ENCODE assay signal across 8 cellular contexts in the genomic region with DNA sequence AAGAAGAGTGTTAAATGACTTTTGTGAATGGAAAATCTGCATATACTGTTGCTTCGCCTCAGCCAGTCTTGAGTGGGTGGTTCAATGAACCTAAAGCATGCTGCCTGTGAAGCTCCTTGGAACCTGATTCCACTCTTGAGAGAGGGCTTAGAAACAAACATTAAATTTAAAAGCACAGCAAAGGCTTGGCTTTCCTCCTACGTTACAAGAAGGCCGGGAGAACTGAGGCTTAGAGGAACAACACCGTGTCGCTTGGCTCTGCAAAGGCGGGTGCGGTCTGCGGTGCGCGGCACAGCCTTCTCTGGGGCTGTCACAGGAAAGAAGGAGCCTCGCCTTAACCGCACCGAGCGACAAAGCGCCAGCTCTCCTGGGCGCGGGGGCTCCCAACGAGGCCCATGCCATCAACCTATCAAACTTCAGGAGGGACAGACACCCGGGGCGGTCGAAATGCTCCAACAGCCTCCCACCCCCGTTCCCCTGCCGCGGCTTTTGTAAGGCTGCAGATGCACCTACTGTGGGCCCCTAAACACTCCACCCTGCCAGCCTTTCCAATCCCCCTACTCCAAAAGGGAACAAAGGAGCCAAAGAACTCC. TPM values are rescaled to one million over a fixed set of nuclear protein-coding genes. Genes with fewer than 3 reads are reported as not detected.
DNase-seq lines count a peak whose midpoint lies in the region; ATAC-seq lines count a peak whose summit lies in the region.

No MANE protein-coding gene starts in this region.

- no peaks in the 10 kb centered on the region for H3K27me3 ChIP-seq in mesenchymal stem cell (ENCODE audit: control insufficient read depth in 1 of 2, insufficient read depth in 1 of 2, low read length in 2 of 2)

- peak overlapping the region in 1 of 2 experiments; percentile 1 for H2BK12ac ChIP-seq in mesenchymal stem cell (ENCODE audit: low read length in 2 of 2)

- peak overlapping the region; percentile 68 for H2AFZ ChIP-seq in mesenchymal stem cell (ENCODE audit: low read depth, low read length)

- H3K4ac ChIP-seq in mesenchymal stem cell (ENCODE audit: low read depth in 1 of 2, low read length in 2 of 2), result peak overlapping the region; percentile 81 to 91

- peak overlapping the region; percentile 85 for H4K91ac ChIP-seq in mesenchymal stem cell (ENCODE audit: low read length)

- WGBS in mesenchymal stem cell, result 0% methylated on average over 24 of the region's 24 CpGs

- H3K79me1 ChIP-seq in mesenchymal stem cell (replicated peaks; ENCODE audit: low read length, poor library complexity, severe bottlenecking), result peaks cover 6% of the 10 kb centered on the region

- no peak overlapping the region for H2BK5ac ChIP-seq in mesenchymal stem cell (ENCODE audit: low read depth, low read length, poor library complexity, severe bottlenecking)

- H3K4me2 ChIP-seq in mesenchymal stem cell (ENCODE audit: low read length, poor library complexity, severe bottlenecking), result peak overlapping the region; percentile 88

- H3K23ac ChIP-seq in mesenchymal stem cell (ENCODE audit: low read length in 2 of 2), result peak overlapping the region in 1 of 2 experiments; percentile 83

- peak overlapping the region; percentile 85 to 99 for H3K4me3 ChIP-seq in mesenchymal stem cell (ENCODE audit: insufficient read depth in 1 of 2, low read depth in 1 of 2, low read length in 2 of 2)

- H3K9me3 ChIP-seq in mesenchymal stem cell (ENCODE audit: control insufficient read depth, low read length), result no peaks in the 10 kb centered on the region

- no peak overlapping the region for H2AK5ac ChIP-seq in mesenchymal stem cell (ENCODE audit: low read length, severe bottlenecking)

- H3K4me1 ChIP-seq in mesenchymal stem cell (ENCODE audit: control insufficient read depth, insufficient read depth, low read depth, low read length), result no peaks in the 10 kb centered on the region

- DNase-seq in 8988T, result peak; percentile 33
- DNase-seq in NCI-H524 treated with DMSO at 0.1 percent for 48 hours (lab: John Stamatoyannopoulos, UW), result peak; percentile 19
- peak; percentile 75 to 82 for DNase-seq in activated CD4-positive, alpha-beta T cell treated with anti-CD3 and anti-CD28 coated beads, Interleukin-2, amount 50 U/mL, for 48 hours
- DNase-seq in ecto neural progenitor cell (ENCODE audit: low spot score), result peak; percentile 76
- peak; percentile 58 for DNase-seq in mesenchymal stem cell
- peak; percentile 55 for DNase-seq in stimulated activated CD8-positive, alpha-beta memory T cell treated with anti-CD3 and anti-CD28 coated beads, Interleukin-15, amount 100 ng/mL, for 24 hours (ENCODE audit: low read depth)

- H3K18ac ChIP-seq in mesenchymal stem cell (ENCODE audit: low read depth in 1 of 2, low read length in 2 of 2), result peak overlapping the region; percentile 94 to 96

- H3K36me3 ChIP-seq in mesenchymal stem cell (ENCODE audit: control insufficient read depth in 1 of 2, insufficient read depth in 2 of 2, low read depth in 1 of 2, low read length in 2 of 2), result peaks cover 0 to 4% of the 10 kb centered on the region in 2 experiments

- peak overlapping the region; percentile 93 for H3K9ac ChIP-seq in mesenchymal stem cell (ENCODE audit: low read length)

- peak overlapping the region in 1 of 2 experiments; percentile 89 for H3K14ac ChIP-seq in mesenchymal stem cell (ENCODE audit: low read length in 2 of 2)

- peak overlapping the region; percentile 93 for H2BK15ac ChIP-seq in mesenchymal stem cell (ENCODE audit: low read depth, poor library complexity, severe bottlenecking)

- peak; percentile 52 for ATAC-seq in GM18867 (IDR thresholded peaks at IDR 0.05; ENCODE audit: unreplicated experiment)
- peak; percentile 52 for ATAC-seq in HG03097 (IDR thresholded peaks at IDR 0.05; ENCODE audit: low FRiP score, unreplicated experiment)

- H4K8ac ChIP-seq in mesenchymal stem cell (ENCODE audit: low read length), result peak overlapping the region; percentile 96

- H3K27ac ChIP-seq in mesenchymal stem cell (ENCODE audit: low read length, poor library complexity, severe bottlenecking), result peak overlapping the region; percentile 51

- peak overlapping the region; percentile 79 for H2BK120ac ChIP-seq in mesenchymal stem cell (ENCODE audit: low read depth, low read length)

RNA-seq across cellular contexts. Expression of gene OSBPL8, which starts 0.8 kb away (rescaled TPM):
- polyA plus RNA-seq in mesenchymal stem cell (2013, experiment 1 of 2), result 38.2 TPM
- polyA plus RNA-seq in mesenchymal stem cell (2013, experiment 2 of 2), result 37.6 TPM

Comparison
In these comparisons a context has a peak if more than half of its experiments do, and no peak if none do; other contexts are left out.
1. Peak in every context shown above with its lines: DNase-seq, ATAC-seq, H3K4me3 ChIP-seq and H3K27ac ChIP-seq.
2. DNase-seq: peak in every context shown above with its lines; median percentile 78 in activated CD4-positive, alpha-beta T cell treated with anti-CD3 and anti-CD28 coated beads, Interleukin-2, amount 50 U/mL, for 48 hours; 76 in ecto neural progenitor cell; 58 in mesenchymal stem cell; 55 in stimulated activated CD8-positive, alpha-beta memory T cell treated with anti-CD3 and anti-CD28 coated beads, Interleukin-15, amount 100 ng/mL, for 24 hours; 33 in 8988T; 19 in NCI-H524 treated with DMSO at 0.1 percent for 48 hours.